10 cellular contexts compared by ENCODE assay signal in the genomic region with DNA sequence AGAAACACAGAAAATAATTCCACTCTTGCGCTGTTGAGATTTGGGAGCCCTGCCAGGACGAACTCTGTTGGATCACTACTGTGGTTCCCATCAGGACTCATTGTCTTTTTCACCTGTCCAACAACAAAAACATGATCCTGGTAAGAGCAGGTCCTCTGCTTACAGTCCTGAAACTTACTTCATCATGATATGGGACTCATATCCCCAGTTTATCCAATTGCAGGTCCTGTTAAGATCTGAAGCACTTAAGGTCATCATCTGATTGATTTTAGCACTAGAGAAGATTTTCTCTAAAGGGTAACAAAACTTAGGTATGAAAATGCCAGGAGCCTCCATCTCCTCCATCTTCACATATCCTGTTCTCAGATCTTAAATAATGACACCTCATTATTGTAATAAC. TPM values are rescaled to one million over a fixed set of nuclear protein-coding genes. Genes with fewer than 3 reads are reported as not detected.
"Had no signal": no experiment of that assay in that cellular context is flagged by ENCODE, and none has a peak within 500 bp of the region (broad histone marks: within the 10 kb centered on the region; RNA-seq: fewer than 3 reads in every experiment).

A gene with protein sequence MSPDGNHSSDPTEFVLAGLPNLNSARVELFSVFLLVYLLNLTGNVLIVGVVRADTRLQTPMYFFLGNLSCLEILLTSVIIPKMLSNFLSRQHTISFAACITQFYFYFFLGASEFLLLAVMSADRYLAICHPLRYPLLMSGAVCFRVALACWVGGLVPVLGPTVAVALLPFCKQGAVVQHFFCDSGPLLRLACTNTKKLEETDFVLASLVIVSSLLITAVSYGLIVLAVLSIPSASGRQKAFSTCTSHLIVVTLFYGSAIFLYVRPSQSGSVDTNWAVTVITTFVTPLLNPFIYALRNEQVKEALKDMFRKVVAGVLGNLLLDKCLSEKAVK (minus strand): TSS at position 101 of the 400 bp plus-strand sequence. CDS start 0 bp downstream, at position 101.

- H3K36me3 Mint-ChIP-seq: IgD-negative memory B cell had no signal

- H3K9me3 ChIP-seq: HAP-1 had no signal

- H3K4me1 ChIP-seq: HAP-1 had no signal

- H3K36me3 ChIP-seq: HAP-1 had no signal

- H3K4me3 Mint-ChIP-seq: GM23338, HFFc6, IgD-negative memory B cell had no signal

- DNase-seq: H7, HFFc6, KBM-7 had no signal

- H3K9me3 Mint-ChIP-seq: GM23338, HFFc6, IgD-negative memory B cell had no signal

- H3K27ac ChIP-seq: HL-60 had no signal

- H3K27ac Mint-ChIP-seq: GM23338, HFFc6, IgD-negative memory B cell had no signal

- H3K4me3 ChIP-seq: GM23338, HAP-1 had no signal

- H3K4me1 Mint-ChIP-seq: GM23338 had no signal

RNA-seq across cellular contexts. Expression of the gene that starts here (rescaled TPM):
- total RNA-seq: GM23338, H4, H7, HepG2, HFFc6, HT1080 had no signal
- polyA plus RNA-seq: GM23338, IgD-negative memory B cell had no signal
